ENCODE assay signal across 32 cellular contexts in genomic region chr13:51745236-51745635, GRCh38.
"Had no signal": no experiment of that assay in that cellular context is flagged by ENCODE, and none has a peak within 500 bp of the region (broad histone marks: within the 10 kb centered on the region; RNA-seq: fewer than 3 reads in every experiment).

No MANE protein-coding gene starts in this region.

- H3K27ac Mint-ChIP-seq: naive thymus-derived CD8-positive, alpha-beta T cell; natural killer cell treated with Interleukin-12 subunit alpha and Interleukin-12 subunit beta and Interleukin-15 and Interleukin-18, amount 100 ng/mL, for 72 hours; nephron progenitor cell; progenitor cell of endocrine pancreas; stimulated activated memory B cell treated with anti-CD40 and anti-IgM and Interleukin-4, amounts not matched to agents 10 μg/mL and 1 μg/mL and 100 μg/mL, for 72 hours; type B pancreatic cell had no signal

- H3K27me3 Mint-ChIP-seq: naive thymus-derived CD8-positive, alpha-beta T cell; natural killer cell treated with Interleukin-12 subunit alpha and Interleukin-12 subunit beta and Interleukin-15 and Interleukin-18, amount 100 ng/mL, for 72 hours; progenitor cell of endocrine pancreas; stimulated activated memory B cell treated with anti-CD40 and anti-IgM and Interleukin-4, amounts not matched to agents 10 μg/mL and 1 μg/mL and 100 μg/mL, for 72 hours; stimulated activated naive CD8-positive, alpha-beta T cell treated with anti-CD3 and anti-CD28 coated beads, Interleukin-15, amount 100 ng/mL, for 72 hours; type B pancreatic cell had no signal

- H3K9me3 ChIP-seq: testis, upper lobe of right lung, uterus had no signal

- H3K4me3 Mint-ChIP-seq: naive thymus-derived CD8-positive, alpha-beta T cell; natural killer cell treated with Interleukin-12 subunit alpha and Interleukin-12 subunit beta and Interleukin-15 and Interleukin-18, amount 100 ng/mL, for 72 hours; nephron progenitor cell; neural crest cell; stimulated activated memory B cell treated with anti-CD40 and anti-IgM and Interleukin-4, amounts not matched to agents 10 μg/mL and 1 μg/mL and 100 μg/mL, for 72 hours; stimulated activated naive CD8-positive, alpha-beta T cell treated with anti-CD3 and anti-CD28 coated beads, Interleukin-15, amount 100 ng/mL, for 72 hours; type B pancreatic cell had no signal

- DNase-seq: naive thymus-derived CD8-positive, alpha-beta T cell; nephron progenitor cell; nucleus accumbens; posterior cingulate gyrus; psoas muscle; right cardiac atrium; right lobe of liver; sigmoid colon; spleen; stimulated activated CD4-positive, alpha-beta T cell treated with anti-CD3 and anti-CD28 coated beads, Interleukin-12 subunit alpha, Interleukin-12 subunit beta, amount 100 ng/mL, for 4 hours; stimulated activated CD4-positive, alpha-beta T cell treated with anti-CD3 and anti-CD28 coated beads, Interleukin-1b, Interleukin-23, amount 100 ng/mL, for 48 hours; stimulated activated CD4-positive, alpha-beta T cell treated with anti-CD3 and anti-CD28 coated beads, Interleukin-4, amount 100 ng/mL, for 1 hour; stimulated activated CD4-positive, alpha-beta T cell treated with anti-CD3 and anti-CD28 coated beads, Interleukin-4, amount 100 ng/mL, for 4 hours; stimulated activated CD8-positive, alpha-beta memory T cell treated with anti-CD3 and anti-CD28 coated beads, Interleukin-4, amount 100 ng/mL, for 48 hours; stimulated activated naive CD4-positive, alpha-beta T cell; stimulated activated naive CD8-positive, alpha-beta T cell treated with anti-CD3 and anti-CD28 coated beads, Interleukin-15, amount 100 ng/mL, for 72 hours; stimulated activated naive CD8-positive, alpha-beta T cell treated with anti-CD3 and anti-CD28 coated beads, Interleukin-15, Interleukin-2, amounts not matched to agents 100 U/mL and 50 U/mL, for 24 hours; substantia nigra; testis; tibial artery; transverse colon; upper lobe of right lung; uterus had no signal

- H3K4me1 Mint-ChIP-seq: neural crest cell; stimulated activated memory B cell treated with anti-CD40 and anti-IgM and Interleukin-4, amounts not matched to agents 10 μg/mL and 1 μg/mL and 100 μg/mL, for 72 hours had no signal

- ATAC-seq: naive thymus-derived CD8-positive, alpha-beta T cell; natural killer cell treated with Interleukin-12 subunit alpha and Interleukin-12 subunit beta and Interleukin-15 and Interleukin-18, amount 100 ng/mL, for 72 hours; psoas muscle; right cardiac atrium; right lobe of liver; stimulated activated memory B cell treated with anti-CD40 and anti-IgM and Interleukin-4, amounts not matched to agents 10 μg/mL and 1 μg/mL and 100 μg/mL, for 72 hours; stimulated activated naive CD8-positive, alpha-beta T cell treated with anti-CD3 and anti-CD28 coated beads, Interleukin-15, amount 100 ng/mL, for 72 hours; stimulated activated naive CD8-positive, alpha-beta T cell treated with anti-CD3 and anti-CD28 coated beads, Interleukin-15, Interleukin-2, amounts not matched to agents 100 U/mL and 50 U/mL, for 24 hours; upper lobe of right lung had no signal

- H3K36me3 ChIP-seq: upper lobe of right lung, uterus had no signal

- H3K9me3 Mint-ChIP-seq: natural killer cell treated with Interleukin-12 subunit alpha and Interleukin-12 subunit beta and Interleukin-15 and Interleukin-18, amount 100 ng/mL, for 72 hours had no signal

- H3K4me2 ChIP-seq: smooth muscle cell had no signal

- H3K4me1 ChIP-seq: parathyroid adenoma, psoas muscle, transverse colon, upper lobe of right lung had no signal

- H2AFZ ChIP-seq: parathyroid adenoma had no signal

- H3K27me3 ChIP-seq: neutrophil, right lobe of liver, sigmoid colon, spleen, suprapubic skin, testis, tibial artery, transverse colon, upper lobe of right lung, uterus had no signal

- H3K4me3 ChIP-seq: psoas muscle, right lobe of liver, sigmoid colon, smooth muscle cell, spleen, suprapubic skin, testis, tibial artery, transverse colon, upper lobe of right lung, uterus had no signal

- H3K27ac ChIP-seq: neutrophil, parathyroid adenoma, psoas muscle, right lobe of liver, sigmoid colon, spleen, suprapubic skin, tibial artery, transverse colon, upper lobe of right lung, uterus had no signal
